Comparison of ENCODE assay signal across 1 cellular context in genomic region chr4:10034136-10034535, GRCh38.
TF ChIP-seq lines count a peak whose summit lies in the region.

No MANE protein-coding gene starts in this region.

TF ChIP-seq in A549, 52 proteins besides CTCF, POLR2A, EP300 and RAD21:
- TF ChIP-seq ELK1 (IDR thresholded peaks at IDR 0.05; ENCODE audit: low read depth, low read length) (no peak), MAZ (IDR thresholded peaks at IDR 0.05; ENCODE audit: borderline replicate concordance, low read depth, low read length) (no peak), RARB (CRISPR knock-in tag; IDR thresholded peaks at IDR 0.05) (no peak), PHF8 (IDR thresholded peaks at IDR 0.05; ENCODE audit: borderline replicate concordance, low read depth) (no peak)
